In the genomic region with DNA sequence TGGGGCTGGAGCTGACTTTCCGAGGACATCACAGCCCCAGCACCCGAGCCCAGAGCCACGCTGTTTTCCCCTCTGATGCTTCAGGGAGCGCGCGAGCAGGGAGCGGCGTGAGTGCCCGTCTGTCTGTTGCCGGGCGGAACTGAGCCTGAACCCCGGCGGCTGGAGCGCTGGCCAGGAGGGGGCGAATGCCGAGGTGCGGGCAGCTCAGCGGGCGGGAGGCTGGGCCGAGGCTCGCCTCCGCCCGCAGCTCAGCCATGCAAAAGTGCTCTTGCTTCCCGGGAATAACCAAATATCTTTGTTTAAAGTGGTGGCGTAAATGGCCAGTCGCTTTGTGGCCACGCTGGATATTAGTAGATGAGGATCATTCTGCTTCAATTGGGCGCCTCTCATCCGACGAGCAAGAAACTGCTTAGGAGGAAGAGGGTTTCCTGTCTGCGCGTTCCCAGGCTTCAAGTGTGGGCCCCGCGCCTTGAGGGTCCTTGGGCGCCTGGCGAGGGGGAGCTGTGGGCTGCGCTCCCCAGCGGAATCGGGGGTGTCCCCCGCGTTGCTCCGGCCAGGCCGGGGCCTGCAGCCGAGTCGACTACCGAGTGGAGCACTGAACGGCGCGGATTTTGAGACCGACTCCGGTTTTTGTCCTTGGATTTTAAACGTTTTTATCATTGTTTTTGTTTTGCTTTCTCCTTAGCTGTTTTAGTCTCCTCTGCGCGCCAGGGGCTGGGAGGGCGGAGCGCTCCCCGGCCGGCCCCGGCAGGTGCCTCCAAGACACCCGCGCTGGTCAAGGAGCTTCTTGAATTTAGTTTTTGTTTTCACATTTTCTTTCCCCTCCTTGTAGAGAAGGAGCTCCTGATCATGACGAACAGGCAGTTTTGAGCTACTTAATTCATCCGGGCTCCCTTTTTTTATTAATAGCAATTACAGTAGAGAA, we compare ENCODE assay signal across 8 cellular contexts. TPM values are rescaled to one million over a fixed set of nuclear protein-coding genes. Genes with fewer than 3 reads are reported as not detected.
DNase-seq lines count a peak whose midpoint lies in the region; ATAC-seq and TF ChIP-seq lines count a peak whose summit lies in the region.

No MANE protein-coding gene starts in this region.

- H3K36me3 ChIP-seq in neural cell (ENCODE audit: insufficient read depth, low read length): no peaks in the 10 kb centered on the region

- H4K20me1 ChIP-seq in neural cell (ENCODE audit: insufficient read depth): no peaks in the 10 kb centered on the region

- H3K27ac ChIP-seq in neural cell (ENCODE audit: low read length): no peak overlapping the region

- H3F3A ChIP-seq in neural cell (ENCODE audit: insufficient read depth, low read length, poor library complexity, severe bottlenecking): no peaks in the 10 kb centered on the region

- no peak overlapping the region for H2AFZ ChIP-seq in neural cell (ENCODE audit: low read depth, low read length)

- peaks cover 7% of the 10 kb centered on the region for H3K9me3 ChIP-seq in neural cell (ENCODE audit: low read length)

- peaks cover 99% of the 10 kb centered on the region for H3K27me3 ChIP-seq in neural cell (ENCODE audit: insufficient read depth, low read depth, low read length)

- TF ChIP-seq CTCF in choroid plexus epithelial cell (conservative IDR thresholded peaks at IDR 0.05; ENCODE audit: low read depth, low read length) (peak; percentile 7), neural cell (IDR thresholded peaks at IDR 0.05; ENCODE audit: poor library complexity, severe bottlenecking) (no peak)

- no peak overlapping the region for H3K4me2 ChIP-seq in neural cell (ENCODE audit: low read length)

- intact Hi-C loops in Right ventricle myocardium superior (cut with DNase I) (no loop called here), cardiac septum (cut with DNase I) (no loop called here)

- no peaks in the 10 kb centered on the region for H3K79me2 ChIP-seq in neural cell (replicated peaks; ENCODE audit: insufficient read depth, low read length)

- DNase-seq in Right ventricle myocardium superior: no peak
- DNase-seq in cardiac septum (ENCODE audit: low spot score): no peak
- peak; percentile 74 for DNase-seq in NCI-H345 (lab: John Stamatoyannopoulos, UW)
- DNase-seq in choroid plexus epithelial cell (ENCODE audit: low read depth): peak; percentile 14
- no peak for DNase-seq in occipital lobe (lab: John Stamatoyannopoulos, UW)

- H3K9me2 ChIP-seq in neural cell (ENCODE audit: insufficient read depth, low read length): no peaks in the 10 kb centered on the region

- no peak for TF ChIP-seq EP300 in neural cell (conservative IDR thresholded peaks at IDR 0.05; ENCODE audit: poor library complexity, severe bottlenecking)

- TF ChIP-seq RAD21 in neural cell (conservative IDR thresholded peaks at IDR 0.05): no peak

- no peak overlapping the region for H3K4me3 ChIP-seq in choroid plexus epithelial cell (ENCODE audit: low read depth, low read length)
- peak overlapping the region; percentile 49 for H3K4me3 ChIP-seq in neural cell (ENCODE audit: low read length)

- H3K9ac ChIP-seq in neural cell (ENCODE audit: low read length): no peak overlapping the region

- ATAC-seq in Right ventricle myocardium superior (ENCODE audit: poor library complexity): peak; percentile 52
- ATAC-seq in HG03025 (IDR thresholded peaks at IDR 0.05; ENCODE audit: low FRiP score, unreplicated experiment): no peak
- no peak for ATAC-seq in GM21717 (IDR thresholded peaks at IDR 0.05; ENCODE audit: unreplicated experiment)

TF ChIP-seq in neural cell, 6 proteins besides CTCF, POLR2A, EP300 and RAD21:
- TF ChIP-seq EZH2 (IDR thresholded peaks at IDR 0.05; ENCODE audit: borderline replicate concordance, insufficient read depth, low read length, poor library complexity, severe bottlenecking) (peak; percentile 85), REST (IDR thresholded peaks at IDR 0.05; ENCODE audit: borderline replicate concordance) (no peak)

RNA-seq across cellular contexts. Expression of gene NKX2-1, which starts 0.8 kb away (rescaled TPM):
- total RNA-seq in Right ventricle myocardium superior (not detected), cardiac septum (not detected), occipital lobe (0.31 TPM)
- 1.5 and 5.0 TPM in 2 replicates for polyA plus RNA-seq in neural cell
- polyA minus RNA-seq in neural cell: 1.5 and 1.7 TPM in 2 replicates

Comparison
In these comparisons a context has a peak if more than half of its experiments do, and no peak if none do; other contexts are left out.
1. DNase-seq: peak in NCI-H345 (single experiment) and choroid plexus epithelial cell (single experiment); none in Right ventricle myocardium superior (single experiment), cardiac septum (single experiment) and occipital lobe (single experiment).